Comparison of ENCODE assay signal across 9 cellular contexts in genomic region chr6:108133594-108134179, GRCh38. TPM values are rescaled to one million over a fixed set of nuclear protein-coding genes. Genes with fewer than 3 reads are reported as not detected.
DNase-seq lines count a peak whose midpoint lies in the region; ATAC-seq and TF ChIP-seq lines count a peak whose summit lies in the region.
"Had no signal": no experiment of that assay in that cellular context is flagged by ENCODE, and none has a peak within 500 bp of the region (broad histone marks: within the 10 kb centered on the region; RNA-seq: fewer than 3 reads in every experiment).

No MANE protein-coding gene starts in this region.

- CTCF ChIA-PET in SK-N-SH (lab: Yijun Ruan, JAX) = interaction anchor here (1.4 to 2.0 kb wide), 2 partner anchors 15 to 358 kb away, joined by 4 to 6 read pairs; no protein-coding TSS in a partner anchor

- peak overlapping the region; percentile 92 to 93 for H3K4me3 Mint-ChIP-seq in stimulated activated naive CD8-positive, alpha-beta T cell treated with anti-CD3 and anti-CD28 coated beads, Interleukin-15, amount 100 ng/mL, for 72 hours

- TF ChIP-seq EP300 in SK-N-SH (IDR thresholded peaks at IDR 0.05; ENCODE audit: borderline replicate concordance in 1 of 2, low read depth in 1 of 2, low read length in 1 of 2) = no peak

- no peaks in the 10 kb centered on the region for H3K9me3 ChIP-seq in HUES64 (ENCODE audit: insufficient read depth, low read depth, low read length)
- no peaks in the 10 kb centered on the region for H3K9me3 ChIP-seq in SK-N-SH
- H3K9me3 ChIP-seq in right lobe of liver = no peaks in the 10 kb centered on the region

- H3K27me3 ChIP-seq in HUES64 (ENCODE audit: insufficient read depth, low read length) (peaks cover 87% of the 10 kb centered on the region), SK-N-SH (ENCODE audit: insufficient read depth) (no peaks in the 10 kb centered on the region; the same call in 1 of the 2 replicates), right lobe of liver (peaks cover 0 to 9% of the 10 kb centered on the region in 2 donors)

- WGBS in HUES64 = 2% methylated on average over 36 of the region's 36 CpGs
- WGBS in SK-N-SH (ENCODE audit: low lambda C conversion rate) = 49% methylated on average over 24 of the region's 36 CpGs
- WGBS in right lobe of liver (ENCODE audit: insufficient coverage, low coverage, low lambda C conversion rate, missing lambda C conversion rate) = 14% methylated on average over 11 of the region's 36 CpGs

- POLR2A ChIA-PET in SK-N-SH (lab: Yijun Ruan, JAX) = interaction anchor here (0.6 kb wide), 1 partner anchor 10 kb away, joined by 4 read pairs; no protein-coding TSS in a partner anchor

- peak overlapping the region; percentile 83 to 84 for H3K27ac Mint-ChIP-seq in stimulated activated naive CD8-positive, alpha-beta T cell treated with anti-CD3 and anti-CD28 coated beads, Interleukin-15, amount 100 ng/mL, for 72 hours

- TF ChIP-seq RAD21 in SK-N-SH (IDR thresholded peaks at IDR 0.05; ENCODE audit: low read length) = no peak

- intact Hi-C loops in right lobe of liver (cut with DNase I) = no loop called here

- peak; percentile 41 for TF ChIP-seq POLR2A in right lobe of liver (IDR thresholded peaks at IDR 0.05)

- no peaks in the 10 kb centered on the region for H3K9me3 Mint-ChIP-seq in stimulated activated naive CD8-positive, alpha-beta T cell treated with anti-CD3 and anti-CD28 coated beads, Interleukin-15, amount 100 ng/mL, for 72 hours

- no peaks in the 10 kb centered on the region for H3K79me2 ChIP-seq in SK-N-SH (ENCODE audit: insufficient read depth)

- H3K4me3 ChIP-seq in HUES64 (ENCODE audit: low read length) (peak overlapping the region; percentile 47), SK-N-SH (ENCODE audit: low read depth in 2 of 2, low read length in 1 of 2) (peak overlapping the region; percentile 7 to 29; a peak in 3 of 4 replicates), right lobe of liver (peak overlapping the region; percentile 19 to 37 (median 37))

- peak; percentile 65 for DNase-seq in DMS153 treated with DMSO at 0.1 percent for 48 hours (lab: John Stamatoyannopoulos, UW; ENCODE audit: unreplicated experiment)
- peak; percentile 78 for DNase-seq in SK-N-SH
- DNase-seq in dermis blood vessel endothelial cell = peak; percentile 86
- peak; percentile 60 to 75 (median 73) for DNase-seq in right lobe of liver
- peak; percentile 27 to 34 for DNase-seq in stimulated activated naive CD8-positive, alpha-beta T cell treated with anti-CD3 and anti-CD28 coated beads, Interleukin-15, amount 100 ng/mL, for 72 hours
- DNase-seq in stimulated activated CD4-positive, alpha-beta T cell treated with anti-CD3 and anti-CD28 coated beads, Interleukin-12 subunit alpha, Interleukin-12 subunit beta, amount 100 ng/mL, for 4 hours = no peak

- peak overlapping the region; percentile 33 for H2AFZ ChIP-seq in SK-N-SH (ENCODE audit: low read depth)

- peaks cover 93% of the 10 kb centered on the region for H3K27me3 Mint-ChIP-seq in stimulated activated naive CD8-positive, alpha-beta T cell treated with anti-CD3 and anti-CD28 coated beads, Interleukin-15, amount 100 ng/mL, for 72 hours

- H3K4me1 Mint-ChIP-seq in stimulated activated naive CD8-positive, alpha-beta T cell treated with anti-CD3 and anti-CD28 coated beads, Interleukin-15, amount 100 ng/mL, for 72 hours = peaks cover 17% of the 10 kb centered on the region

- H3K4me2 ChIP-seq in SK-N-SH = peak overlapping the region; percentile 62; the same call in 1 of the 2 replicates

- no peaks in the 10 kb centered on the region for H4K20me1 ChIP-seq in SK-N-SH (ENCODE audit: insufficient read depth)

- H3K4me1 ChIP-seq in HUES64 (ENCODE audit: insufficient read depth, low read length) (peaks cover 25% of the 10 kb centered on the region; the same call in 1 of the 2 replicates), SK-N-SH (ENCODE audit: control insufficient read depth in 1 of 2, insufficient read depth in 2 of 2, low read depth in 1 of 2, low read length in 1 of 2) (no peaks in the 10 kb centered on the region; a peak in 1 of 4 replicates), right lobe of liver (peaks cover 0 to 9% (median 0%) of the 10 kb centered on the region in 4 donors)

- no peaks in the 10 kb centered on the region for H3F3A ChIP-seq in SK-N-SH (replicated peaks; ENCODE audit: insufficient read depth)

- H3K9ac ChIP-seq in HUES64 (ENCODE audit: low read depth, low read length) (0 out of 2 replicates have a peak overlapping the region, but pooled peaks have one; percentile 26), SK-N-SH (no peak overlapping the region)

- no peak overlapping the region for H3K27ac ChIP-seq in HUES64 (ENCODE audit: low read depth, low read length)
- H3K27ac ChIP-seq in SK-N-SH (ENCODE audit: low read depth in 2 of 2, low read length in 1 of 2) = no peak overlapping the region
- H3K27ac ChIP-seq in right lobe of liver = peak overlapping the region in 2 of 3 donors; percentile 23 to 24

- H3K9me2 ChIP-seq in SK-N-SH = no peaks in the 10 kb centered on the region

- peak; percentile 90 to 98 (median 93) for ATAC-seq in right lobe of liver
- peak; percentile 88 for ATAC-seq in stimulated activated naive CD8-positive, alpha-beta T cell treated with anti-CD3 and anti-CD28 coated beads, Interleukin-15, amount 100 ng/mL, for 72 hours
- ATAC-seq in GM18517 (IDR thresholded peaks at IDR 0.05; ENCODE audit: unreplicated experiment) = no peak

- H3K36me3 ChIP-seq in HUES64 (ENCODE audit: insufficient read depth, low read length) (no peaks in the 10 kb centered on the region), SK-N-SH (replicated peaks in 1 of 2; ENCODE audit: control insufficient read depth in 1 of 2, insufficient read depth in 2 of 2, low read length in 1 of 2) (no peaks in the 10 kb centered on the region), right lobe of liver (no peaks in the 10 kb centered on the region)

- TF ChIP-seq CTCF in SK-N-SH (IDR thresholded peaks at IDR 0.05) = no peak
- TF ChIP-seq CTCF in right lobe of liver (IDR thresholded peaks at IDR 0.05) = no peak

TF ChIP-seq in SK-N-SH, 30 proteins besides CTCF, POLR2A, EP300 and RAD21:
- TF ChIP-seq MAX (IDR thresholded peaks at IDR 0.05; ENCODE audit: low read depth) = no peak
- TF ChIP-seq JUND (IDR thresholded peaks at IDR 0.05) = peak; percentile 13; the same call in 1 of the 2 replicates
TF ChIP-seq in SK-N-SH: peak in this region for 1.

RNA-seq across cellular contexts. Expression of gene NR2E1, which starts 32.1 kb away (rescaled TPM):
- not detected for polyA plus RNA-seq in HUES64 (2013, experiment 1 of 2)
- not detected for polyA plus RNA-seq in HUES64 (2013, experiment 2 of 2)
- polyA plus RNA-seq in SK-N-SH (2012; rRNA removed) = not detected in 2 replicates
- polyA plus RNA-seq in SK-N-SH (2012; cell fraction: cytosol; rRNA removed) = not detected in 2 replicates
- polyA plus RNA-seq in SK-N-SH (2012; cell fraction: nucleus; rRNA removed) = not detected in 2 replicates
- total RNA-seq in dermis blood vessel endothelial cell (not detected in 2 replicates), right lobe of liver (not detected)
- total RNA-seq: T-helper 2 cell treated with Interferon-gamma antibody and Interleukin-4, amounts not matched to agents 100 ng/mL and 5 ng/mL, for 36 hours had no signal

RNA-seq across cellular contexts. Expression of gene OSTM1, which starts 59.1 kb away (rescaled TPM):
- 24.4 TPM for polyA plus RNA-seq in HUES64 (2013, experiment 1 of 2)
- 27.1 TPM for polyA plus RNA-seq in HUES64 (2013, experiment 2 of 2)
- polyA plus RNA-seq in SK-N-SH (2012; rRNA removed) = 10.1 and 12.9 TPM in 2 replicates
- 12.3 and 12.4 TPM in 2 replicates for polyA plus RNA-seq in SK-N-SH (2012; cell fraction: cytosol; rRNA removed)
- polyA plus RNA-seq in SK-N-SH (2012; cell fraction: nucleus; rRNA removed) = 14.9 and 22.1 TPM in 2 replicates
- total RNA-seq in dermis blood vessel endothelial cell (31.1 and 37.1 TPM in 2 replicates), right lobe of liver (10 to 100 TPM; 13.1 to 31.6 (median 19.7) TPM)

Comparison
In these comparisons a context has a peak if more than half of its experiments do, and no peak if none do; other contexts are left out.
1. H3K27ac ChIP-seq: peak in right lobe of liver (2 of 3); none in HUES64 (single experiment) and SK-N-SH (0 of 2).
2. Peak in every context shown above with its lines, with median percentiles within 50 percentile points of each other: H3K4me3 ChIP-seq.